Comparison of ENCODE assay signal across 1 cellular context in the genomic region with DNA sequence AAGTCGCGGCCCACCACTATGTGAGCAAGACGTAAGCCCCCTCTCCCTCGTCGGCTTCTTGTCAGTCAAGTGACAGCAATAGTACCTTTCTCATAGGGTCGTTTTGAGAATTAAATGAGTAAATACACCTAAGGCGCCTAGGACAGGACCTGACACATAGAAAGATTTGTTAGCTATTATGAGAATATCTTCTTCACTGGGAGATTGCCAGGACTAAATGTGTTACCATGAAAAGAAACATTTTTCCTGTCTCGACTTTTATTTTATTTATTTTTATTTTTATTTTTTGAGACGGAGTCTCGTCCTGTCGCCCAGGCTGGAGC.
TF ChIP-seq lines count a peak whose summit lies in the region.

No MANE protein-coding gene starts in this region.

TF ChIP-seq in HCT116, 20 proteins besides CTCF, POLR2A, EP300 and RAD21 (continued from another document):
- TF ChIP-seq REST (IDR thresholded peaks at IDR 0.05; ENCODE audit: low read depth) = no peak
- TF ChIP-seq FOSL1 (IDR thresholded peaks at IDR 0.05; ENCODE audit: low read depth) = no peak
- TF ChIP-seq SIN3A (IDR thresholded peaks at IDR 0.05; ENCODE audit: low read depth) = no peak
- TF ChIP-seq CBX3 (IDR thresholded peaks at IDR 0.05; ENCODE audit: low read depth) = no peak
- TF ChIP-seq CEBPB (IDR thresholded peaks at IDR 0.05; ENCODE audit: low read depth) = no peak
- TF ChIP-seq SP1 (IDR thresholded peaks at IDR 0.05; ENCODE audit: low read depth) = no peak
- TF ChIP-seq TCF7L2 (IDR thresholded peaks at IDR 0.05; ENCODE audit: borderline replicate concordance, extremely low read depth, insufficient read depth, insufficient read length) = no peak
